6 cellular contexts compared by ENCODE assay signal in the genomic region with DNA sequence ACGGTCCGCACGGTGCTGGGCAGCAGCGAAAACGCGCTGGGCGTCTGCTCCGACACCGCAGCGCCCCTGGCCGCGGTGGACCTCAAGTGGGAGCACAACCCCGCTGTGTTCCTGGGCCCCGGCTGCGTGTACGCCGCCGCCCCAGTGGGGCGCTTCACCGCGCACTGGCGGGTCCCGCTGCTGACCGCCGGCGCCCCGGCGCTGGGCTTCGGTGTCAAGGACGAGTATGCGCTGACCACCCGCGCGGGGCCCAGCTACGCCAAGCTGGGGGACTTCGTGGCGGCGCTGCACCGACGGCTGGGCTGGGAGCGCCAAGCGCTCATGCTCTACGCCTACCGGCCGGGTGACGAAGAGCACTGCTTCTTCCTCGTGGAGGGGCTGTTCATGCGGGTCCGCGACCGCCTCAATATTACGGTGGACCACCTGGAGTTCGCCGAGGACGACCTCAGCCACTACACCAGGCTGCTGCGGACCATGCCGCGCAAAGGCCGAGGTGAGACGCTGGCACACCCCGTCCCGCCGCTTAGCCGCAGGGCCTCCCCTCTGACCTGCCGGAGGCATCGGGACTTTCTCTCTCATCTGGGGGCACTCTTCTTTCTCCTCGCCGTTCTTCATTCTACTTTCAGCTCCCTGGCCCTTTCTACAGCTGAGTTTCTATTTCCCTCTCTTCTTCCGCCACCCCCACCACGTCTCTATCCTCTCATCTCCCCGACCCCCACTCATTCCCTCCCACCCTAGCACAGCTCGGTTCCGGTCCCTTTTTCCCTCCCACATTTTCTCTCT. TPM values are rescaled to one million over a fixed set of nuclear protein-coding genes. Genes with fewer than 3 reads are reported as not detected.
DNase-seq lines count a peak whose midpoint lies in the region; FAIRE-seq and TF ChIP-seq lines count a peak whose summit lies in the region.

No MANE protein-coding gene starts in this region.

- H3K4me3 ChIP-seq in colonic mucosa, result peak overlapping the region; percentile 35
- peak overlapping the region; percentile 64 for H3K4me3 ChIP-seq in ovary

- H3K4me1 ChIP-seq in colonic mucosa, result peaks cover 15% of the 10 kb centered on the region
- no peaks in the 10 kb centered on the region for H3K4me1 ChIP-seq in ovary (ENCODE audit: insufficient read depth)

- intact Hi-C loops in colonic mucosa (cut with DNase I), result loop anchor here (2.0 to 10.0 kb wide), 3 partner anchors 53 to 305 kb away; partner anchors contain the start of gene RAB13
- intact Hi-C loops in ovary (cut with DNase I), result loop anchor here in 3 of 4 donors (2.0 to 10.0 kb wide), 8 partner anchors 68 to 308 kb away; partner anchors contain the start of genes DENND4B (in 2 of the 3), RAB13 (in 2 of the 3) and JTB (in 1 of the 3)

- peak; percentile 44 for DNase-seq in RPMI8226
- no peak for DNase-seq in colonic mucosa
- peak; percentile 45 to 68 (median 52) for DNase-seq in ovary
- no peak for DNase-seq in COLO829 (ENCODE audit: low spot score)
- no peak for DNase-seq in HT-29 (ENCODE audit: low spot score)
- DNase-seq in GM12892 (ENCODE audit: insufficient read length), result no peak

- peak overlapping the region; percentile 26 to 58 for H3K9ac ChIP-seq in colonic mucosa (ENCODE audit: low read depth in 2 of 2, low read length in 2 of 2)

- FAIRE-seq in GM12892 (lab: Jason Lieb, UNC), result no peak

- TF ChIP-seq CTCF in colonic mucosa (IDR thresholded peaks at IDR 0.05), result no peak
- TF ChIP-seq CTCF in ovary (IDR thresholded peaks at IDR 0.05), result peak in 2 of 3 donors; percentile 58 to 60

- H3K9me3 ChIP-seq in colonic mucosa (no peaks in the 10 kb centered on the region), ovary (no peaks in the 10 kb centered on the region)

- no peak for TF ChIP-seq EP300 in ovary (IDR thresholded peaks at IDR 0.05)

- WGBS in ovary, 3 donors, result 1 to 2% (median 1%) methylated on average over 27 to 73 of the region's 73 CpGs

- H3K27me3 ChIP-seq in colonic mucosa (peaks cover 21% of the 10 kb centered on the region), ovary (no peaks in the 10 kb centered on the region)

- H3K36me3 ChIP-seq in colonic mucosa (no peaks in the 10 kb centered on the region), ovary (no peaks in the 10 kb centered on the region)

- TF ChIP-seq POLR2A in ovary (IDR thresholded peaks at IDR 0.05), result no peak
- TF ChIP-seq POLR2A in GM12892 (IDR thresholded peaks at IDR 0.05; ENCODE audit: low read depth, low read length), result no peak

- H3K27ac ChIP-seq in colonic mucosa (no peak overlapping the region), ovary (peak overlapping the region; percentile 65 to 78)

RNA-seq across cellular contexts. Expression of gene NPR1, which starts 1.0 kb away (rescaled TPM):
- total RNA-seq in colonic mucosa (1 to 10 TPM; 2.3 to 3.6 TPM), ovary (10 to 100 TPM; 23.6 to 96.5 (median 50.7) TPM)
- 10 to 100 TPM; 20.6 to 31.3 TPM for polyA plus RNA-seq in ovary
- not detected in 2 replicates for total RNA-seq in HT-29 (2014; rRNA removed; shearing (Covaris generic))
- polyA plus RNA-seq in GM12892 (2012; ENCODE audit: missing spikeins), result 0.42 TPM

RNA-seq across cellular contexts. Expression of gene ILF2, which starts 8.7 kb away (rescaled TPM):
- 100 to 1,000 TPM; 105 to 171 TPM for total RNA-seq in colonic mucosa
- 100 to 1,000 TPM in 6 of 7 donors, 10 to 100 TPM in 1; 92.5 to 133 (median 122) TPM for total RNA-seq in ovary
- polyA plus RNA-seq in ovary, result 100 to 1,000 TPM in 1 of 2 donors, 10 to 100 TPM in 1; 87.3 to 206 TPM
- 144 and 159 TPM in 2 replicates for total RNA-seq in HT-29 (2014; rRNA removed; shearing (Covaris generic))
- 224 TPM for polyA plus RNA-seq in GM12892 (2012; ENCODE audit: missing spikeins)

RNA-seq across cellular contexts. Expression of gene SNAPIN, which starts 21.0 kb away (rescaled TPM):
- 10 to 100 TPM; 29.3 to 33.0 TPM for total RNA-seq in colonic mucosa
- 10 to 100 TPM; 31.6 to 48.9 (median 38.4) TPM for total RNA-seq in ovary
- polyA plus RNA-seq in ovary, result 10 to 100 TPM; 41.3 to 70.2 TPM
- 45.5 and 46.0 TPM in 2 replicates for total RNA-seq in HT-29 (2014; rRNA removed; shearing (Covaris generic))
- 38.4 TPM for polyA plus RNA-seq in GM12892 (2012; ENCODE audit: missing spikeins)

RNA-seq across cellular contexts. Expression of gene CHTOP, which starts 45.7 kb away (rescaled TPM):
- 10 to 100 TPM; 51.3 to 88.6 TPM for total RNA-seq in colonic mucosa
- total RNA-seq in ovary, result 10 to 100 TPM; 54.0 to 91.1 (median 79.0) TPM
- 10 to 100 TPM; 66.3 to 72.9 TPM for polyA plus RNA-seq in ovary
- total RNA-seq in HT-29 (2014; rRNA removed; shearing (Covaris generic)), result 63.7 and 69.4 TPM in 2 replicates
- 40.1 TPM for polyA plus RNA-seq in GM12892 (2012; ENCODE audit: missing spikeins)

RNA-seq across cellular contexts. Expression of gene INTS3, which starts 48.3 kb away (rescaled TPM):
- total RNA-seq in colonic mucosa (10 to 100 TPM; 25.5 to 53.1 TPM), ovary (10 to 100 TPM; 49.5 to 74.4 (median 58.6) TPM)
- polyA plus RNA-seq in ovary, result 10 to 100 TPM; 41.6 to 54.5 TPM
- 23.4 and 28.9 TPM in 2 replicates for total RNA-seq in HT-29 (2014; rRNA removed; shearing (Covaris generic))
- 40.9 TPM for polyA plus RNA-seq in GM12892 (2012; ENCODE audit: missing spikeins)

Comparison
In these comparisons a context has a peak if more than half of its experiments do, and no peak if none do; other contexts are left out.
1. DNase-seq: peak in RPMI8226 (single experiment) and ovary (5 of 5); none in colonic mucosa (single experiment), COLO829 (single experiment), HT-29 (single experiment) and GM12892 (single experiment).
2. RNA of gene NPR1, which starts 1.0 kb away (total RNA-seq): 23.6 to 96.5 TPM in ovary; 2.3 to 3.6 TPM in colonic mucosa and not detected in HT-29; every median in the first group is over 4 times any median in the second.